In genomic region chr2:96771792-96772618, GRCh38 we compare ENCODE assay signal across 13 cellular contexts. TPM values are rescaled to one million over a fixed set of nuclear protein-coding genes. Genes with fewer than 3 reads are reported as not detected.
DNase-seq lines count a peak whose midpoint lies in the region; ATAC-seq, FAIRE-seq and TF ChIP-seq lines count a peak whose summit lies in the region.
"Had no signal": no experiment of that assay in that cellular context is flagged by ENCODE, and none has a peak within 500 bp of the region (broad histone marks: within the 10 kb centered on the region; RNA-seq: fewer than 3 reads in every experiment).

No MANE protein-coding gene starts in this region.

- no peaks in the 10 kb centered on the region for H3K9me2 ChIP-seq in HCT116 (ENCODE audit: insufficient read depth)

- H3K9ac ChIP-seq in BLaER1 (no peak overlapping the region), HCT116 (ENCODE audit: low read length) (no peak overlapping the region), K562 (ENCODE audit: insufficient read depth in 1 of 2, low read depth in 2 of 2, low read length in 2 of 2) (no peak overlapping the region; a peak in 1 of 4 replicates), mucosa of rectum (ENCODE audit: low read depth in 1 of 2, low read length in 2 of 2) (peak overlapping the region in 1 of 2 donors; percentile 26)

- TF ChIP-seq CTCF in HCT116 (IDR thresholded peaks at IDR 0.05 in 2 of 3, conservative IDR thresholded peaks at IDR 0.05 in 1 of 3; ENCODE audit: borderline replicate concordance in 1 of 3, insufficient read depth in 1 of 3, low read depth in 2 of 3, low read length in 2 of 3) (no peak), K562 (IDR thresholded peaks at IDR 0.05 in 2 of 3, conservative IDR thresholded peaks at IDR 0.05 in 1 of 3; ENCODE audit: insufficient read depth in 2 of 3, low read depth in 1 of 3, low read length in 3 of 3) (no peak)

- H4K20me1 ChIP-seq in BLaER1: peaks cover 66% of the 10 kb centered on the region
- no peaks in the 10 kb centered on the region for H4K20me1 ChIP-seq in HCT116 (ENCODE audit: insufficient read depth)
- no peaks in the 10 kb centered on the region for H4K20me1 ChIP-seq in K562 (replicated peaks; ENCODE audit: control insufficient read depth, insufficient read depth, low read length)

- H3K4me3 ChIP-seq in BLaER1 (no peak overlapping the region), HCT116 (replicated peaks in 1 of 2; ENCODE audit: low read depth in 1 of 2, low read length in 2 of 2) (no peak overlapping the region), K562 (no peak overlapping the region), mucosa of rectum (ENCODE audit: low read length in 2 of 2) (no peak overlapping the region)
- H3K4me3 ChIP-seq: smooth muscle cell had no signal

- peaks cover 2% of the 10 kb centered on the region; the same call in 1 of the 2 replicates for H3K79me2 ChIP-seq in HCT116 (ENCODE audit: insufficient read depth, low read length)
- H3K79me2 ChIP-seq in K562 (ENCODE audit: control insufficient read depth, insufficient read depth, low read length): no peaks in the 10 kb centered on the region; the same call in 2 of the 3 replicates

- no peaks in the 10 kb centered on the region for H3K9me1 ChIP-seq in K562 (ENCODE audit: control insufficient read depth, insufficient read depth, low read length)

- H3K36me3 ChIP-seq in BLaER1: peaks cover 19% of the 10 kb centered on the region; the same call in 1 of the 2 replicates
- H3K36me3 ChIP-seq in HCT116 (ENCODE audit: control insufficient read depth in 1 of 2, insufficient read depth in 2 of 2, low read length in 2 of 2): 0 out of 4 replicates have a peak, but pooled peaks cover 0 to 4% of the 10 kb centered on the region in 2 experiments
- no peaks in the 10 kb centered on the region for H3K36me3 ChIP-seq in K562 (ENCODE audit: control insufficient read depth, insufficient read depth, low read length)
- H3K36me3 ChIP-seq in mucosa of rectum (ENCODE audit: control insufficient read depth in 2 of 2, insufficient read depth in 2 of 2, low read length in 2 of 2): peaks cover 0 to 8% of the 10 kb centered on the region in 2 donors
- H3K36me3 ChIP-seq: Peyer's patch had no signal

- CTCF ChIA-PET in HCT116 (lab: Charles Lee): no interaction called here
- CTCF ChIA-PET in K562 (lab: Yijun Ruan, JAX; ENCODE audit: low intra/inter-chr PET ratio): no interaction called here

- intact Hi-C loops in HCT116 (cut with micrococcal nuclease): no loop called here
- intact Hi-C loops in K562 (cut with micrococcal nuclease): no loop called here

- in situ Hi-C loops in K562 (cut with MboI): no loop called here

- no peak for FAIRE-seq in K562 (lab: Jason Lieb, UNC)

- H2AFZ ChIP-seq in HCT116 (ENCODE audit: low read depth, low read length, poor library complexity, severe bottlenecking) (no peak overlapping the region), K562 (ENCODE audit: low read depth, low read length) (no peak overlapping the region)

- no peak for TF ChIP-seq RAD21 in HCT116 (IDR thresholded peaks at IDR 0.05; ENCODE audit: low read depth)
- no peak for TF ChIP-seq RAD21 in K562 (CRISPR knock-in tag; conservative IDR thresholded peaks at IDR 0.05 in 1 of 2, IDR thresholded peaks at IDR 0.05 in 1 of 2)

- H3K4me2 ChIP-seq in BLaER1 (peak overlapping the region; percentile 51), HCT116 (ENCODE audit: low read length) (no peak overlapping the region), K562 (ENCODE audit: insufficient read depth, low read length) (no peak overlapping the region)
- H3K4me2 ChIP-seq: smooth muscle cell had no signal

- H3K27ac ChIP-seq in BLaER1 (0 out of 2 replicates have a peak overlapping the region, but pooled peaks have one; percentile 9), HCT116 (ENCODE audit: low read depth, low read length) (no peak overlapping the region), K562 (ENCODE audit: extremely low read depth, low read depth, low read length) (no peak overlapping the region), mucosa of rectum (ENCODE audit: low read depth in 2 of 2, low read length in 2 of 2) (peak overlapping the region; percentile 57 to 71)

- no peak for DNase-seq in HCT116 (ENCODE audit: low read depth, low spot score)
- peak in 1 of 4 experiments; percentile 34 for DNase-seq in K562 (ENCODE audit: extremely low read depth in 1 of 4, low spot score in 3 of 4)
- DNase-seq in T-helper 2 cell: no peak
- no peak for DNase-seq in activated CD8-positive, alpha-beta memory T cell treated with anti-CD3 and anti-CD28 coated beads, Interleukin-2, amount 50 U/mL, for 48 hours
- no peak for DNase-seq in NCI-H146 treated with DMSO at 0.1 percent for 48 hours (lab: John Stamatoyannopoulos, UW; ENCODE audit: unreplicated experiment)
- DNase-seq: activated CD4-positive, CD25-positive, alpha-beta regulatory T cell treated with anti-CD3 and anti-CD28 coated beads, Interleukin-2, amount 50 U/mL, for 72 hours; activated gamma-delta T cell treated with Interleukin-2 at 50 U/mL for 16 hours; stimulated activated CD8-positive, alpha-beta memory T cell treated with anti-CD3 and anti-CD28 coated beads, Interleukin-4, amount 100 ng/mL, for 48 hours had no signal

- TF ChIP-seq EP300 in K562 (IDR thresholded peaks at IDR 0.05; ENCODE audit: low read length): no peak

- H3K9me3 ChIP-seq in BLaER1 (no peaks in the 10 kb centered on the region), HCT116 (ENCODE audit: control insufficient read depth in 1 of 2, insufficient read depth in 1 of 2, low read depth in 1 of 2, low read length in 2 of 2) (no peaks in the 10 kb centered on the region), K562 (replicated peaks; ENCODE audit: control insufficient read depth, insufficient read depth, low read depth, low read length) (no peaks in the 10 kb centered on the region), mucosa of rectum (ENCODE audit: control insufficient read depth in 2 of 2, low read length in 2 of 2) (no peaks in the 10 kb centered on the region)
- H3K9me3 ChIP-seq: Peyer's patch had no signal

- peaks cover 90% of the 10 kb centered on the region for H3K4me1 ChIP-seq in BLaER1
- H3K4me1 ChIP-seq in HCT116 (ENCODE audit: control insufficient read depth in 1 of 2, insufficient read depth in 2 of 2, low read length in 2 of 2): peaks cover 0 to 7% of the 10 kb centered on the region in 2 experiments; a peak in 1 of 4 replicates
- peaks cover 0 to 20% of the 10 kb centered on the region in 2 experiments; a peak in 2 of 5 replicates for H3K4me1 ChIP-seq in K562 (replicated peaks in 1 of 2; ENCODE audit: control insufficient read depth in 2 of 2, insufficient read depth in 2 of 2, low read length in 2 of 2)
- peaks cover 57 to 70% of the 10 kb centered on the region in 2 donors for H3K4me1 ChIP-seq in mucosa of rectum (ENCODE audit: control insufficient read depth in 2 of 2, insufficient read depth in 2 of 2, low read length in 2 of 2)

- WGBS in K562 (ENCODE audit: insufficient coverage, low coverage, missing lambda C conversion rate): 93% methylated on average over 20 of the region's 20 CpGs

- ATAC-seq in HCT116 (peak; percentile 65), K562 (no peak), GM18502 (IDR thresholded peaks at IDR 0.05; ENCODE audit: poor library complexity, unreplicated experiment) (no peak)

- BruUV-seq in HCT116 (replicated peaks; lab: Mats Ljungman, UMichigan) (no TSS peak), K562 (replicated peaks; lab: Mats Ljungman, UMichigan) (no TSS peak)

- no peak for TF ChIP-seq POLR2A in HCT116 (IDR thresholded peaks at IDR 0.05; ENCODE audit: borderline replicate concordance, extremely low read depth, insufficient read depth, insufficient read length)
- TF ChIP-seq POLR2A in K562 (conservative IDR thresholded peaks at IDR 0.05): no peak

- RAD21 ChIA-PET in HCT116 (lab: Charles Lee; ENCODE audit: low non-redundant PET in 1 of 2, low total read pairs in 2 of 2, uncharacterized antibody in 2 of 2, unreplicated experiment in 2 of 2): no interaction called here

- H3K27me3 ChIP-seq in BLaER1 (no peaks in the 10 kb centered on the region), HCT116 (ENCODE audit: insufficient read depth, low read length) (no peaks in the 10 kb centered on the region), K562 (ENCODE audit: control insufficient read depth in 2 of 2, insufficient read depth in 2 of 2, low read length in 2 of 2) (no peaks in the 10 kb centered on the region), mucosa of rectum (ENCODE audit: control insufficient read depth in 2 of 2, insufficient read depth in 2 of 2, low read length in 2 of 2) (no peaks in the 10 kb centered on the region)
- H3K27me3 ChIP-seq: Peyer's patch had no signal

- POLR2A ChIA-PET in HCT116 (lab: Charles Lee) (no interaction called here), K562 (lab: Yijun Ruan, JAX) (no interaction called here)

RNA-seq across cellular contexts. Expression of gene CNNM4, which starts 11.3 kb away (rescaled TPM):
- total RNA-seq in HCT116 (2021; ENCODE audit: unreplicated experiment) (7.9 TPM), K562 (2014; rRNA removed) (2.5 and 3.4 TPM in 2 replicates), K562 (2014; rRNA removed; fragmentation: Illumina TruSeq; extraction: Trizol) (2.3 and 2.7 TPM in 2 replicates), K562 (2015; rRNA removed; fragmentation: Illumina TruSeq; extraction: Trizol) (2.8 TPM in 2 replicates), K562 (2021) (6.3 and 6.7 TPM in 2 replicates)
- 8.6 and 10.2 TPM in 2 replicates for polyA plus RNA-seq in HCT116 (2012)
- total RNA-seq in K562 (2011; cell fraction: chromatin; rRNA removed; ENCODE audit: low replicate concordance): 10.6 and 25.3 TPM in 2 replicates
- 20.0 and 21.7 TPM in 2 replicates for total RNA-seq in K562 (2011; cell fraction: nucleolus; rRNA removed)
- 17.5 and 21.4 TPM in 2 replicates for total RNA-seq in K562 (2011; cell fraction: nucleoplasm; rRNA removed)
- polyA plus RNA-seq in K562 (2011; rRNA removed) (3.4 and 6.5 TPM in 2 replicates), K562 (2014; fragmentation: Illumina TruSeq; extraction: Trizol) (5.4 and 5.8 TPM in 2 replicates), K562 (2014; fragmentation: Nextera tagmentation; extraction: Ambion mirVana) (1 to 10 TPM in 1 of 2 experiments, under 1 TPM in 1; 0.96 to 1.4 TPM), K562 (2014; rRNA removed) (3.0 and 3.7 TPM in 2 replicates)
- 5.1 and 5.7 TPM in 2 replicates for polyA plus RNA-seq in K562 (2011; cell fraction: cytosol; rRNA removed)
- 7.6 and 8.7 TPM in 2 replicates for polyA plus RNA-seq in K562 (2011; cell fraction: nucleus; rRNA removed)
- polyA plus RNA-seq in K562 (2012): 3.6 and 5.0 TPM in 2 replicates
- 6.3 and 7.3 TPM in 2 replicates for polyA minus RNA-seq in K562 (2011; rRNA and poly(A)+ RNA removed)
- 5.7 and 8.8 TPM in 2 replicates for polyA minus RNA-seq in K562 (2011; cell fraction: cytosol; rRNA and poly(A)+ RNA removed)
- 3.6 and 6.0 TPM in 2 replicates for polyA minus RNA-seq in K562 (2011; cell fraction: nucleus; rRNA and poly(A)+ RNA removed)

RNA-seq across cellular contexts. Expression of gene LMAN2L, which starts 32.1 kb away (rescaled TPM):
- total RNA-seq in HCT116 (2021; ENCODE audit: unreplicated experiment) (15.2 TPM), K562 (2014; rRNA removed) (7.2 and 11.0 TPM in 2 replicates), K562 (2014; rRNA removed; fragmentation: Illumina TruSeq; extraction: Trizol) (10.0 and 10.8 TPM in 2 replicates), K562 (2015; rRNA removed; fragmentation: Illumina TruSeq; extraction: Trizol) (12.3 and 13.1 TPM in 2 replicates), K562 (2021) (9.2 and 9.8 TPM in 2 replicates)
- 12.1 and 14.6 TPM in 2 replicates for polyA plus RNA-seq in HCT116 (2012)
- total RNA-seq in K562 (2011; cell fraction: chromatin; rRNA removed; ENCODE audit: low replicate concordance): 23.1 and 26.6 TPM in 2 replicates
- 23.9 and 25.3 TPM in 2 replicates for total RNA-seq in K562 (2011; cell fraction: nucleolus; rRNA removed)
- total RNA-seq in K562 (2011; cell fraction: nucleoplasm; rRNA removed): 23.2 and 26.7 TPM in 2 replicates
- polyA plus RNA-seq in K562 (2011; rRNA removed) (14.7 and 17.7 TPM in 2 replicates), K562 (2014; fragmentation: Illumina TruSeq; extraction: Trizol) (10.2 and 12.5 TPM in 2 replicates), K562 (2014; fragmentation: Nextera tagmentation; extraction: Ambion mirVana) (10 to 100 TPM; 24.4 to 37.7 TPM), K562 (2014; rRNA removed) (9.2 and 12.2 TPM in 2 replicates)
- polyA plus RNA-seq in K562 (2011; cell fraction: cytosol; rRNA removed): 10.8 and 13.6 TPM in 2 replicates
- 11.2 and 13.0 TPM in 2 replicates for polyA plus RNA-seq in K562 (2011; cell fraction: nucleus; rRNA removed)
- 11.7 and 15.4 TPM in 2 replicates for polyA plus RNA-seq in K562 (2012)
- polyA minus RNA-seq in K562 (2011; rRNA and poly(A)+ RNA removed): 11.6 and 12.3 TPM in 2 replicates
- polyA minus RNA-seq in K562 (2011; cell fraction: cytosol; rRNA and poly(A)+ RNA removed): 3.5 and 4.0 TPM in 2 replicates
- 5.7 TPM in 2 replicates for polyA minus RNA-seq in K562 (2011; cell fraction: nucleus; rRNA and poly(A)+ RNA removed)

RNA-seq across cellular contexts. Expression of gene CNNM3, which starts 44.1 kb away (rescaled TPM):
- total RNA-seq in HCT116 (2021; ENCODE audit: unreplicated experiment) (31.1 TPM), K562 (2014; rRNA removed) (6.0 and 7.7 TPM in 2 replicates), K562 (2014; rRNA removed; fragmentation: Illumina TruSeq; extraction: Trizol) (4.5 and 6.5 TPM in 2 replicates), K562 (2015; rRNA removed; fragmentation: Illumina TruSeq; extraction: Trizol) (5.6 and 7.6 TPM in 2 replicates), K562 (2021) (16.9 TPM in 2 replicates)
- polyA plus RNA-seq in HCT116 (2012): 14.5 and 19.4 TPM in 2 replicates
- 36.0 and 91.8 TPM in 2 replicates for total RNA-seq in K562 (2011; cell fraction: chromatin; rRNA removed; ENCODE audit: low replicate concordance)
- total RNA-seq in K562 (2011; cell fraction: nucleolus; rRNA removed): 60.5 and 68.7 TPM in 2 replicates
- total RNA-seq in K562 (2011; cell fraction: nucleoplasm; rRNA removed): 54.1 and 60.8 TPM in 2 replicates
- polyA plus RNA-seq in K562 (2011; rRNA removed) (5.7 and 10.6 TPM in 2 replicates), K562 (2014; fragmentation: Illumina TruSeq; extraction: Trizol) (11.7 and 11.8 TPM in 2 replicates), K562 (2014; fragmentation: Nextera tagmentation; extraction: Ambion mirVana) (1 to 10 TPM; 1.4 to 1.6 TPM), K562 (2014; rRNA removed) (7.1 and 9.9 TPM in 2 replicates)
- polyA plus RNA-seq in K562 (2011; cell fraction: cytosol; rRNA removed): 10.7 and 16.0 TPM in 2 replicates
- 25.5 and 35.7 TPM in 2 replicates for polyA plus RNA-seq in K562 (2011; cell fraction: nucleus; rRNA removed)
- 11.7 and 15.0 TPM in 2 replicates for polyA plus RNA-seq in K562 (2012)
- 12.8 and 16.0 TPM in 2 replicates for polyA minus RNA-seq in K562 (2011; rRNA and poly(A)+ RNA removed)
- polyA minus RNA-seq in K562 (2011; cell fraction: cytosol; rRNA and poly(A)+ RNA removed): 15.2 and 25.2 TPM in 2 replicates
- 15.1 and 17.1 TPM in 2 replicates for polyA minus RNA-seq in K562 (2011; cell fraction: nucleus; rRNA and poly(A)+ RNA removed)

Comparison
In these comparisons a context has a peak if more than half of its experiments do, and no peak if none do; other contexts are left out.
1. H3K27ac ChIP-seq: peak in BLaER1 (single experiment) and mucosa of rectum (2 of 2); none in HCT116 (single experiment) and K562 (single experiment).